28 cellular contexts compared by ENCODE assay signal in genomic region chr7:20290505-20291111, GRCh38. TPM values are rescaled to one million over a fixed set of nuclear protein-coding genes. Genes with fewer than 3 reads are reported as not detected.
"Had no signal": no experiment of that assay in that cellular context is flagged by ENCODE, and none has a peak within 500 bp of the region (broad histone marks: within the 10 kb centered on the region; RNA-seq: fewer than 3 reads in every experiment).

No MANE protein-coding gene starts in this region.

- H3K36me3 Mint-ChIP-seq: naive thymus-derived CD4-positive, alpha-beta T cell; stimulated activated effector memory CD8-positive, alpha-beta T cell treated with anti-CD3 and anti-CD28 coated beads, Interleukin-12 subunit alpha, Interleukin-12 subunit beta, amount 100 ng/mL, for 72 hours had no signal

- FAIRE-seq: frontal cortex had no signal

- H3K4me3 ChIP-seq: esophagus squamous epithelium, ovary, prostate gland, skin epidermis, upper lobe of left lung, vagina had no signal

- H3K9me3 ChIP-seq: esophagus squamous epithelium, ovary, prostate gland, upper lobe of left lung, vagina had no signal

- H3K9me3 Mint-ChIP-seq: activated CD4-positive, alpha-beta memory T cell treated with anti-CD3 and anti-CD28 coated beads, Interleukin-2, amount 10 ng/mL, durations not matched to agents 7 days and 5 days; activated CD4-positive, alpha-beta T cell treated with anti-CD3 and anti-CD28 coated beads, Interleukin-2, amount 10 ng/mL, durations not matched to agents 7 days and 5 days; activated T-helper 17 cell treated with anti-CD3 and anti-CD28 coated beads, Interleukin-2, amount 50 U/mL, for 72 hours had no signal

- H3K27ac Mint-ChIP-seq: activated CD4-positive, alpha-beta memory T cell treated with anti-CD3 and anti-CD28 coated beads, Interleukin-2, amount 10 ng/mL, durations not matched to agents 7 days and 5 days; activated CD4-positive, alpha-beta T cell treated with anti-CD3 and anti-CD28 coated beads, Interleukin-2, amount 10 ng/mL, durations not matched to agents 7 days and 5 days; activated T-helper 17 cell treated with anti-CD3 and anti-CD28 coated beads, Interleukin-2, amount 50 U/mL, for 72 hours; naive thymus-derived CD4-positive, alpha-beta T cell; stimulated activated effector memory CD8-positive, alpha-beta T cell treated with anti-CD3 and anti-CD28 coated beads, Interleukin-12 subunit alpha, Interleukin-12 subunit beta, amount 100 ng/mL, for 72 hours; stimulated activated naive CD8-positive, alpha-beta T cell treated with anti-CD3 and anti-CD28 coated beads, Interleukin-15, amount 100 ng/mL, for 72 hours had no signal

- H3K36me3 ChIP-seq: esophagus squamous epithelium, ovary, prostate gland, upper lobe of left lung, vagina had no signal

- H3K27ac ChIP-seq: epithelial cell of prostate, esophagus squamous epithelium, ovary, prostate gland, skin epidermis, upper lobe of left lung, vagina had no signal

- H3K4me1 ChIP-seq: esophagus squamous epithelium, prostate gland, upper lobe of left lung, vagina had no signal

- H3K4me1 Mint-ChIP-seq: activated CD4-positive, alpha-beta memory T cell treated with anti-CD3 and anti-CD28 coated beads, Interleukin-2, amount 10 ng/mL, durations not matched to agents 7 days and 5 days; activated CD4-positive, alpha-beta T cell treated with anti-CD3 and anti-CD28 coated beads, Interleukin-2, amount 10 ng/mL, durations not matched to agents 7 days and 5 days; activated T-helper 17 cell treated with anti-CD3 and anti-CD28 coated beads, Interleukin-2, amount 50 U/mL, for 72 hours; naive thymus-derived CD4-positive, alpha-beta T cell; stimulated activated effector memory CD8-positive, alpha-beta T cell treated with anti-CD3 and anti-CD28 coated beads, Interleukin-12 subunit alpha, Interleukin-12 subunit beta, amount 100 ng/mL, for 72 hours; stimulated activated naive CD8-positive, alpha-beta T cell treated with anti-CD3 and anti-CD28 coated beads, Interleukin-15, amount 100 ng/mL, for 72 hours had no signal

- H3K4me3 Mint-ChIP-seq: activated CD4-positive, alpha-beta memory T cell treated with anti-CD3 and anti-CD28 coated beads, Interleukin-2, amount 10 ng/mL, durations not matched to agents 7 days and 5 days; activated CD4-positive, alpha-beta T cell treated with anti-CD3 and anti-CD28 coated beads, Interleukin-2, amount 10 ng/mL, durations not matched to agents 7 days and 5 days; activated T-cell treated with anti-CD3 and anti-CD28 coated beads, Interleukin-2, amount 50 U/mL, for 4 hours; activated T-helper 17 cell treated with anti-CD3 and anti-CD28 coated beads, Interleukin-2, amount 50 U/mL, for 72 hours; central memory CD8-positive, alpha-beta T cell; naive thymus-derived CD4-positive, alpha-beta T cell; stimulated activated effector memory CD8-positive, alpha-beta T cell treated with anti-CD3 and anti-CD28 coated beads, Interleukin-12 subunit alpha, Interleukin-12 subunit beta, amount 100 ng/mL, for 72 hours; stimulated activated naive CD8-positive, alpha-beta T cell treated with anti-CD3 and anti-CD28 coated beads, Interleukin-15, amount 100 ng/mL, for 72 hours had no signal

- H3K27me3 ChIP-seq: esophagus squamous epithelium, ovary, upper lobe of left lung, vagina had no signal

- DNase-seq: activated CD4-positive, alpha-beta memory T cell treated with anti-CD3 and anti-CD28 coated beads, Interleukin-2, amount 10 ng/mL, durations not matched to agents 7 days and 5 days; activated CD4-positive, alpha-beta T cell treated with anti-CD3 and anti-CD28 coated beads, Interleukin-2, amount 10 ng/mL, durations not matched to agents 7 days and 5 days; activated CD4-positive, CD25-positive, alpha-beta regulatory T cell treated with anti-CD3 and anti-CD28 coated beads, Interleukin-2, amount 50 U/mL, for 72 hours; activated gamma-delta T cell treated with Interleukin-2 at 50 U/mL for 16 hours; activated naive CD4-positive, alpha-beta T cell treated with anti-CD3 and anti-CD28 coated beads, Interleukin-2, amount 50 U/mL, for 16 hours; activated T-cell treated with anti-CD3 and anti-CD28 coated beads, Interleukin-2, amount 50 U/mL, for 4 hours; amniotic stem cell; effector CD8-positive, alpha-beta T cell; esophagus squamous epithelium; midbrain; naive thymus-derived CD4-positive, alpha-beta T cell; ovary; retina; stimulated activated CD4-positive, alpha-beta T cell treated with anti-CD3 and anti-CD28 coated beads, Interleukin-12 subunit alpha, Interleukin-12 subunit beta, amount 100 ng/mL, for 4 hours; stimulated activated CD4-positive, alpha-beta T cell treated with anti-CD3 and anti-CD28 coated beads, Interleukin-4, amount 100 ng/mL, for 24 hours; stimulated activated naive CD8-positive, alpha-beta T cell treated with anti-CD3 and anti-CD28 coated beads, Interleukin-15, amount 100 ng/mL, for 72 hours; substantia nigra; T-helper 2 cell; upper lobe of left lung had no signal

- H3K27me3 Mint-ChIP-seq: activated CD4-positive, alpha-beta memory T cell treated with anti-CD3 and anti-CD28 coated beads, Interleukin-2, amount 10 ng/mL, durations not matched to agents 7 days and 5 days; activated T-helper 17 cell treated with anti-CD3 and anti-CD28 coated beads, Interleukin-2, amount 50 U/mL, for 72 hours; central memory CD8-positive, alpha-beta T cell had no signal

- ATAC-seq: activated T-cell treated with anti-CD3 and anti-CD28 coated beads, Interleukin-2, amount 50 U/mL, for 4 hours; activated T-helper 17 cell treated with anti-CD3 and anti-CD28 coated beads, Interleukin-2, amount 50 U/mL, for 72 hours; naive thymus-derived CD4-positive, alpha-beta T cell; sciatic nerve; stimulated activated effector memory CD8-positive, alpha-beta T cell treated with anti-CD3 and anti-CD28 coated beads, Interleukin-12 subunit alpha, Interleukin-12 subunit beta, amount 100 ng/mL, for 72 hours; stimulated activated naive CD8-positive, alpha-beta T cell treated with anti-CD3 and anti-CD28 coated beads, Interleukin-15, amount 100 ng/mL, for 72 hours had no signal

RNA-seq across cellular contexts. Expression of gene ITGB8, which starts 40.1 kb away (rescaled TPM):
- total RNA-seq: activated CD4-positive, alpha-beta memory T cell treated with anti-CD3 and anti-CD28 coated beads, Interleukin-2, amount 10 ng/mL, durations not matched to agents 7 days and 5 days; activated CD4-positive, alpha-beta T cell treated with anti-CD3 and anti-CD28 coated beads, Interleukin-2, amount 10 ng/mL, durations not matched to agents 7 days and 5 days had no signal
- polyA plus RNA-seq: naive thymus-derived CD4-positive, alpha-beta T cell had no signal
